1 cellular context compared by ENCODE assay signal in genomic region chr6:86825436-86825835, GRCh38.
TF ChIP-seq lines count a peak whose summit lies in the region.

No MANE protein-coding gene starts in this region.

TF ChIP-seq in HepG2, 621 proteins besides CTCF, POLR2A, EP300 and RAD21 (continued from another document):
- TF ChIP-seq SETDB1 (CRISPR knock-in tag; IDR thresholded peaks at IDR 0.05; ENCODE audit: borderline replicate concordance) (0 out of 2 replicates have a peak, but pooled peaks have one; percentile 49), NCOA2 (CRISPR knock-in tag; IDR thresholded peaks at IDR 0.05) (peak; percentile 31; the same call in 1 of the 2 replicates), ARID3A (IDR thresholded peaks at IDR 0.05; ENCODE audit: low read depth, low read length) (0 out of 2 replicates have a peak, but pooled peaks have one; percentile 19), NFIC (IDR thresholded peaks at IDR 0.05; ENCODE audit: low read length) (peak; percentile 45; the same call in 1 of the 2 replicates), ASH2L (IDR thresholded peaks at IDR 0.05; ENCODE audit: insufficient read length, low read depth, low read length) (peak; percentile 24), AHDC1 (CRISPR knock-in tag; IDR thresholded peaks at IDR 0.05; ENCODE audit: borderline replicate concordance) (peak; percentile 47; the same call in 1 of the 2 replicates), NCOR1 (IDR thresholded peaks at IDR 0.05; ENCODE audit: borderline replicate concordance, low read length) (peak; percentile 57; the same call in 1 of the 2 replicates), ARID5B (CRISPR knock-in tag; IDR thresholded peaks at IDR 0.05) (peak; percentile 48), ZNF317 (CRISPR knock-in tag; IDR thresholded peaks at IDR 0.05) (peak; percentile 69; the same call in 1 of the 2 replicates), SYNCRIP (IDR thresholded peaks at IDR 0.05; ENCODE audit: insufficient read depth, low read depth, low read length) (no peak), HNF4A (CRISPR knock-in tag; IDR thresholded peaks at IDR 0.05) (peak; percentile 75), ZBTB26 (CRISPR knock-in tag; IDR thresholded peaks at IDR 0.05; ENCODE audit: borderline replicate concordance) (no peak), BCL6 (CRISPR knock-in tag; IDR thresholded peaks at IDR 0.05) (peak; percentile 66), MYC (CRISPR knock-in tag; IDR thresholded peaks at IDR 0.05; ENCODE audit: borderline replicate concordance) (no peak), ZNF577 (CRISPR knock-in tag; IDR thresholded peaks at IDR 0.05; ENCODE audit: borderline replicate concordance, low read depth) (no peak), PPARG (CRISPR knock-in tag; conservative IDR thresholded peaks at IDR 0.05) (peak; percentile 98), MIXL1 (CRISPR knock-in tag; IDR thresholded peaks at IDR 0.05) (peak; percentile 40; the same call in 1 of the 2 replicates), ZNF598 (CRISPR knock-in tag; IDR thresholded peaks at IDR 0.05; ENCODE audit: borderline replicate concordance) (no peak), GABPA (IDR thresholded peaks at IDR 0.05; ENCODE audit: low read depth, low read length) (no peak), GABPA (CRISPR knock-in tag; IDR thresholded peaks at IDR 0.05; ENCODE audit: low read depth) (no peak; the same call in 1 of the 2 replicates), FOXP1 (IDR thresholded peaks at IDR 0.05) (no peak), FOXP1 (CRISPR knock-in tag; IDR thresholded peaks at IDR 0.05) (peak; percentile 37), ZNF280D (CRISPR knock-in tag; IDR thresholded peaks at IDR 0.05) (no peak), SMC3 (IDR thresholded peaks at IDR 0.05; ENCODE audit: low read length) (no peak), EHMT2 (IDR thresholded peaks at IDR 0.05; ENCODE audit: borderline replicate concordance, low read depth, low read length) (0 out of 2 replicates have a peak, but pooled peaks have one; percentile 66), SP140L (CRISPR knock-in tag; IDR thresholded peaks at IDR 0.05; ENCODE audit: borderline replicate concordance) (no peak), MED8 (CRISPR knock-in tag; IDR thresholded peaks at IDR 0.05; ENCODE audit: insufficient replicate concordance) (no peak), ZNF841 (CRISPR knock-in tag; IDR thresholded peaks at IDR 0.05; ENCODE audit: borderline replicate concordance) (no peak)
